In genomic region chr21:17612565-17613241, GRCh38 we compare ENCODE assay signal across 8 cellular contexts. TPM values are rescaled to one million over a fixed set of nuclear protein-coding genes. Genes with fewer than 3 reads are reported as not detected.
DNase-seq lines count a peak whose midpoint lies in the region; ATAC-seq and TF ChIP-seq lines count a peak whose summit lies in the region.

Gene BTG3 (minus strand): TSS chr21:17612901. CDS start chr21:17609144, 3,757 bp downstream.

- H3K27me3 ChIP-seq in right lobe of liver: no peaks in the 10 kb centered on the region

- H3K36me3 ChIP-seq in right lobe of liver: no peaks in the 10 kb centered on the region

- intact Hi-C loops in right lobe of liver (cut with DNase I): no loop called here

- peak; percentile 95 for TF ChIP-seq POLR2A in right lobe of liver (IDR thresholded peaks at IDR 0.05)

- peak within 1 kb of the TSS; percentile 73 for H3K4me3 ChIP-seq in AG10803 (ENCODE audit: low read length)
- peak within 1 kb of the TSS; percentile 62 to 72 (median 67) for H3K4me3 ChIP-seq in right lobe of liver

- DNase-seq in AG10803 (ENCODE audit: low read depth): peak; percentile 79
- peak; percentile 76 to 94 for DNase-seq in NCI-H446 (lab: John Stamatoyannopoulos, UW)
- DNase-seq in activated CD4-positive, alpha-beta T cell treated with anti-CD3 and anti-CD28 coated beads, Interleukin-2, amount 50 U/mL, for 24 hours (ENCODE audit: low read depth in 1 of 2, low spot score in 1 of 2): peak; percentile 49 to 63
- peak; percentile 36 to 79 for DNase-seq in dermis microvascular lymphatic vessel endothelial cell (ENCODE audit: low read depth in 2 of 2)
- peak; percentile 80 to 87 (median 86) for DNase-seq in right lobe of liver
- DNase-seq in stimulated activated CD4-positive, alpha-beta T cell treated with anti-CD3 and anti-CD28 coated beads, Interleukin-4, amount 100 ng/mL, for 24 hours: peak; percentile 77

- TF ChIP-seq CTCF in AG10803 (conservative IDR thresholded peaks at IDR 0.05; ENCODE audit: low read length) (no peak), right lobe of liver (IDR thresholded peaks at IDR 0.05) (no peak)

- H3K27ac ChIP-seq in right lobe of liver: peak within 1 kb of the TSS; percentile 71 to 84 (median 73)

- peak; percentile 82 for ATAC-seq in GM18907 (IDR thresholded peaks at IDR 0.05; ENCODE audit: unreplicated experiment)
- ATAC-seq in HG03135 (IDR thresholded peaks at IDR 0.05; ENCODE audit: unreplicated experiment): peak; percentile 74
- peak; percentile 85 to 96 (median 94) for ATAC-seq in right lobe of liver

- no peaks in the 10 kb centered on the region for H3K4me1 ChIP-seq in right lobe of liver

- no peaks in the 10 kb centered on the region for H3K9me3 ChIP-seq in right lobe of liver

- WGBS in right lobe of liver (ENCODE audit: insufficient coverage, low coverage, low lambda C conversion rate, missing lambda C conversion rate): no CpG with 5 or more reads among the region's 102 CpGs

RNA-seq across cellular contexts. Expression of gene BTG3, which starts in this region (rescaled TPM):
- total RNA-seq in dermis microvascular lymphatic vessel endothelial cell: 8.5 and 11.9 TPM in 2 replicates
- total RNA-seq in right lobe of liver: 10 to 100 TPM in 2 of 6 experiments, 1 to 10 TPM in 4; 1.1 to 14.3 (median 5.6) TPM

Comparison
In these comparisons a context has a peak if more than half of its experiments do, and no peak if none do; other contexts are left out.
1. Peak in every context shown above with its lines: DNase-seq, ATAC-seq, H3K4me3 ChIP-seq and H3K27ac ChIP-seq.